ENCODE assay signal across 1 cellular context in genomic region chr19:54158812-54159351, GRCh38.
TF ChIP-seq lines count a peak whose summit lies in the region.

No MANE protein-coding gene starts in this region.

TF ChIP-seq in IMR-90, 13 proteins besides CTCF, POLR2A, EP300 and RAD21 (continued from another document):
- TF ChIP-seq FOS (IDR thresholded peaks at IDR 0.05; ENCODE audit: low read depth, low read length) (no peak), ELK1 (IDR thresholded peaks at IDR 0.05; ENCODE audit: borderline replicate concordance, low read depth, low read length) (no peak), BHLHE40 (IDR thresholded peaks at IDR 0.05; ENCODE audit: low read depth, low read length) (no peak), MXI1 (IDR thresholded peaks at IDR 0.05; ENCODE audit: borderline replicate concordance, low read depth, low read length) (no peak), SMC3 (IDR thresholded peaks at IDR 0.05; ENCODE audit: low read depth, low read length) (no peak), MAZ (IDR thresholded peaks at IDR 0.05; ENCODE audit: borderline replicate concordance, low read depth, low read length) (no peak)
TF ChIP-seq in IMR-90: peak in this region for 0.
